In the genomic region with DNA sequence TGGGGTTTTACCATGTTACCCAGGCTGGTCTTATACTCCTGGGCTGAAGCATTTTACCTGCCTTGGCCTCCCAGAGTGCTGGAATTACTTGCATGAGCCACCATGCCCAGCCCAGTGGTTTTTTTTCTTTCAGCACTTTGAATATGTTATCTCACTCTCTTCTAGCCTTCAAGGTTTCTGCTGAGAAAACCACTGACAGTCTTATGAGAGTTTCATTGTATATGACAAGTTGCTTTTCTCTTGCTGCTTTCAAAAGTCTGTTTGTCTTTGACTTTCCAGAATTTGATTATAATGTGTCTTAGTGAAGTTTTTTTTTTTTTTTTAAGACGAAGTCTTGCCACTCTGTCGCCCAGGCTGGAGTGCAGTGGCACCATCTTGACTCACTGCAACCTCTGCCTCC, we compare ENCODE assay signal across 22 cellular contexts. TPM values are rescaled to one million over a fixed set of nuclear protein-coding genes. Genes with fewer than 3 reads are reported as not detected.
DNase-seq lines count a peak whose midpoint lies in the region; ATAC-seq, FAIRE-seq and TF ChIP-seq lines count a peak whose summit lies in the region.
"Had no signal": no experiment of that assay in that cellular context is flagged by ENCODE, and none has a peak within 500 bp of the region (broad histone marks: within the 10 kb centered on the region; RNA-seq: fewer than 3 reads in every experiment).

No MANE protein-coding gene starts in this region.

- H3K4me3 ChIP-seq in HEK293 (ENCODE audit: low read depth, low read length) (no peak overlapping the region), GM12878 (no peak overlapping the region)
- H3K4me3 ChIP-seq: A549; BLaER1 treated with 17β-estradiol and CSF1 and Interleukin-3, amounts not matched to agents 10 nM and 100 nM had no signal

- intact Hi-C loops in CD4-positive, alpha-beta T cell (cut with DNase I, micrococcal nuclease), result no loop called here
- intact Hi-C loops in GM12878 (cut with micrococcal nuclease; ENCODE audit: unreplicated experiment), result no loop called here

- peaks cover 50% of the 10 kb centered on the region for H3K36me3 Mint-ChIP-seq in CD4-positive, alpha-beta T cell (ENCODE audit: low read depth)

- no peaks in the 10 kb centered on the region for H3K79me2 ChIP-seq in GM12878 (ENCODE audit: control insufficient read depth, insufficient read depth, low read length)

- no peak overlapping the region for H3K27ac ChIP-seq in CD4-positive, alpha-beta T cell (ENCODE audit: low read depth, low read length)
- no peak overlapping the region for H3K27ac ChIP-seq in HEK293 (ENCODE audit: extremely low read depth, low read depth, low read length)
- H3K27ac ChIP-seq in GM12878 (ENCODE audit: control insufficient read depth, insufficient read depth), result no peak overlapping the region
- H3K27ac ChIP-seq: 22Rv1; A549; BLaER1 treated with 17β-estradiol and CSF1 and Interleukin-3, amounts not matched to agents 10 nM and 100 nM had no signal

- no peaks in the 10 kb centered on the region for H3K27me3 Mint-ChIP-seq in CD4-positive, alpha-beta T cell
- H3K27me3 Mint-ChIP-seq: B cell; CD4-positive, CD25-positive, alpha-beta regulatory T cell had no signal

- peaks cover 3% of the 10 kb centered on the region for H3K9me3 Mint-ChIP-seq in CD4-positive, alpha-beta T cell

- no peak for TF ChIP-seq POLR2A in GM12878 (IDR thresholded peaks at IDR 0.05; ENCODE audit: low read depth, low read length)

- no peaks in the 10 kb centered on the region for H4K20me1 ChIP-seq in GM12878 (ENCODE audit: control insufficient read depth, insufficient read depth)

- no peak overlapping the region for H2AFZ ChIP-seq in GM12878 (ENCODE audit: control insufficient read depth, low read depth, low read length)

- no peak for TF ChIP-seq CTCF in CD4-positive, alpha-beta T cell (IDR thresholded peaks at IDR 0.05)
- no peak for TF ChIP-seq CTCF in HEK293 (tag by site-specific recombination; IDR thresholded peaks at IDR 0.05)
- TF ChIP-seq CTCF in GM12878 (IDR thresholded peaks at IDR 0.05 in 2 of 3, conservative IDR thresholded peaks at IDR 0.05 in 1 of 3; ENCODE audit: control insufficient read depth in 2 of 3, extremely low read depth in 1 of 3, insufficient read depth in 1 of 3, low read depth in 3 of 3, low read length in 3 of 3), result no peak

- H3K9me3 ChIP-seq in CD4-positive, alpha-beta T cell (ENCODE audit: control insufficient read depth, low read length), result no peaks in the 10 kb centered on the region
- H3K9me3 ChIP-seq in HEK293 (ENCODE audit: control insufficient read depth, insufficient read depth, low read depth, low read length) (no peaks in the 10 kb centered on the region; the same call in 1 of the 2 replicates), GM12878 (replicated peaks; ENCODE audit: control insufficient read depth, insufficient read depth, low read length) (peaks cover 5% of the 10 kb centered on the region; the same call in 2 of the 3 replicates)

- H3K4me1 Mint-ChIP-seq in CD4-positive, alpha-beta T cell (ENCODE audit: low read depth), result peaks cover 82% of the 10 kb centered on the region

- H3K36me3 ChIP-seq in HEK293 (ENCODE audit: control insufficient read depth in 2 of 2, insufficient read depth in 1 of 2, low read length in 2 of 2), result no peaks in the 10 kb centered on the region
- no peaks in the 10 kb centered on the region; a peak in 1 of 4 replicates for H3K36me3 ChIP-seq in GM12878 (ENCODE audit: control insufficient read depth in 2 of 2, insufficient read depth in 2 of 2, low read length in 1 of 2)

- POLR2A ChIA-PET in CD4-positive, alpha-beta T cell (lab: Charles Lee), result no interaction called here
- POLR2A ChIA-PET in HEK293 (lab: Yijun Ruan, JAX), result no interaction called here
- POLR2A ChIA-PET in GM12878 (lab: Charles Lee), result no interaction called here

- ATAC-seq in CD4-positive, alpha-beta T cell (ENCODE audit: poor library complexity), result no peak
- ATAC-seq in GM12878 (no peak), GM18517 (IDR thresholded peaks at IDR 0.05; ENCODE audit: unreplicated experiment) (no peak)
- ATAC-seq: A549; CD8-positive, alpha-beta T cell had no signal

- WGBS in GM12878 (ENCODE audit: insufficient coverage, insufficient replicate concordance, low lambda C conversion rate, missing lambda C conversion rate), result 100% methylated on average over 2 of the region's 2 CpGs

- RAD21 ChIA-PET in GM12878 (lab: Charles Lee; ENCODE audit: unreplicated experiment), result no interaction called here

- BruUV-seq in GM12878 (replicated peaks; lab: Mats Ljungman, UMichigan), result no TSS peak

- TF ChIP-seq RAD21 in GM12878 (IDR thresholded peaks at IDR 0.05; ENCODE audit: insufficient read depth, low read depth, low read length), result no peak

- H3K4me3 Mint-ChIP-seq in CD4-positive, alpha-beta T cell, result no peak overlapping the region
- H3K4me3 Mint-ChIP-seq: B cell; CD14-positive monocyte; CD8-positive, alpha-beta T cell had no signal

- no peaks in the 10 kb centered on the region for H3K27me3 ChIP-seq in CD4-positive, alpha-beta T cell (ENCODE audit: control insufficient read depth, insufficient read depth, low read length)
- H3K27me3 ChIP-seq in GM12878 (replicated peaks in 1 of 2; ENCODE audit: control insufficient read depth in 2 of 2, insufficient read depth in 2 of 2, low read length in 1 of 2), result no peaks in the 10 kb centered on the region
- H3K27me3 ChIP-seq: BLaER1 treated with 17β-estradiol and CSF1 and Interleukin-3, amounts not matched to agents 10 nM and 100 nM had no signal

- peak overlapping the region; percentile 63 for H3K27ac Mint-ChIP-seq in CD4-positive, alpha-beta T cell
- H3K27ac Mint-ChIP-seq: B cell, CD14-positive monocyte had no signal

- H3K9ac ChIP-seq in GM12878 (ENCODE audit: control insufficient read depth, insufficient read depth, low read length), result no peak overlapping the region
- H3K9ac ChIP-seq: BLaER1 treated with 17β-estradiol and CSF1 and Interleukin-3, amounts not matched to agents 10 nM and 100 nM had no signal

- H3K4me1 ChIP-seq in HEK293 (ENCODE audit: control insufficient read depth, insufficient read depth, low read length) (no peaks in the 10 kb centered on the region), GM12878 (ENCODE audit: control insufficient read depth, insufficient read depth, low read length) (no peaks in the 10 kb centered on the region)
- H3K4me1 ChIP-seq: A549, Caco-2 had no signal

- no peak for FAIRE-seq in GM12878 (lab: Jason Lieb, UNC)
- FAIRE-seq: A549, D721Med, GM12891 had no signal

- CTCF ChIA-PET in CD4-positive, alpha-beta T cell (lab: Charles Lee), result interaction anchor here (0.6 kb wide), 1 partner anchor 59 kb away, joined by 4 read pairs; no protein-coding TSS in a partner anchor
- CTCF ChIA-PET in HEK293 (lab: Yijun Ruan, JAX), result no interaction called here
- CTCF ChIA-PET in GM12878 (lab: Yijun Ruan, JAX), result no interaction called here

- in situ Hi-C loops in GM12878 (cut with MboI), result no loop called here

- no peak overlapping the region for H3K4me2 ChIP-seq in GM12878 (ENCODE audit: control insufficient read depth, insufficient read depth)
- H3K4me2 ChIP-seq: A549; BLaER1 treated with 17β-estradiol and CSF1 and Interleukin-3, amounts not matched to agents 10 nM and 100 nM had no signal

- SMC1A ChIA-PET in GM12878 (lab: Charles Lee; ENCODE audit: uncharacterized antibody, unreplicated experiment), result interaction anchor here (0.7 to 1.0 kb wide), 2 partner anchors 11 to 117 kb away, joined by 3 read pairs; no protein-coding TSS in a partner anchor

- TF ChIP-seq EP300 in GM12878 (IDR thresholded peaks at IDR 0.05; ENCODE audit: borderline replicate concordance in 1 of 2, control insufficient read depth in 1 of 2, low read depth in 2 of 2, low read length in 2 of 2), result no peak

- no peak for DNase-seq in CD4-positive, alpha-beta T cell
- no peak for DNase-seq in GM12878 (ENCODE audit: low read depth, low spot score)
- no peak for DNase-seq in C1 segment of cervical spinal cord (lab: John Stamatoyannopoulos, UW)
- DNase-seq in DMS53 treated with DMSO at 0.1 percent for 48 hours (lab: John Stamatoyannopoulos, UW; ENCODE audit: unreplicated experiment), result no peak
- DNase-seq: AML-193; Caco-2; Calu3; CD4-positive, CD25-positive, alpha-beta regulatory T cell; CD8-positive, alpha-beta T cell; DMS79; DND-41; EL; GDM1 had no signal

RNA-seq across cellular contexts. Expression of a gene that starts 43.1 kb away (rescaled TPM):
- total RNA-seq in CD4-positive, alpha-beta T cell, result 10 to 100 TPM; 22.5 to 24.4 TPM
- 8.9 and 10.2 TPM in 2 replicates for total RNA-seq in GM12878 (2013; cell fraction: nucleolus; rRNA removed)
- total RNA-seq in GM12878 (2014; rRNA removed) (26.9 and 28.6 TPM in 2 replicates), GM12878 (2014; rRNA removed; fragmentation: Illumina TruSeq; extraction: Trizol) (24.4 and 25.6 TPM in 2 replicates), GM12878 (2021) (18.9 and 20.5 TPM in 2 replicates)
- polyA plus RNA-seq in GM12878 (2011; ENCODE audit: low read depth), result 14.2 TPM
- polyA plus RNA-seq in GM12878 (2011; rRNA removed) (29.2 and 32.6 TPM in 2 replicates), GM12878 (2014; fragmentation: Illumina TruSeq; extraction: Trizol) (30.8 and 34.5 TPM in 2 replicates), GM12878 (2014; fragmentation: Nextera tagmentation; extraction: Ambion mirVana) (10 to 100 TPM; 56.3 to 62.5 TPM), GM12878 (2014; rRNA removed) (23.1 and 26.3 TPM in 2 replicates), GM12878 (2016; fragmentation: Nextera tagmentation; extraction: Ambion mirVana) (10 to 100 TPM; 23.9 to 25.0 TPM)
- 30.2 and 33.4 TPM in 2 replicates for polyA plus RNA-seq in GM12878 (2011; cell fraction: cytosol; rRNA removed)
- polyA plus RNA-seq in GM12878 (2011; cell fraction: nucleus; rRNA removed), result 17.7 and 19.2 TPM in 2 replicates
- polyA plus RNA-seq in GM12878 (2012), result 18.0 and 20.1 TPM in 2 replicates
- 14.2 and 20.2 TPM in 2 replicates for polyA minus RNA-seq in GM12878 (2011; rRNA and poly(A)+ RNA removed)
- 2.4 and 5.2 TPM in 2 replicates for polyA minus RNA-seq in GM12878 (2011; cell fraction: cytosol; rRNA and poly(A)+ RNA removed)
- 3.1 and 5.5 TPM in 2 replicates for polyA minus RNA-seq in GM12878 (2011; cell fraction: nucleus; rRNA and poly(A)+ RNA removed)

RNA-seq across cellular contexts. Expression of a gene that starts 45.1 kb away (rescaled TPM):
- 10 to 100 TPM; 92.7 to 99.6 TPM for total RNA-seq in CD4-positive, alpha-beta T cell
- total RNA-seq in GM12878 (2013; cell fraction: nucleolus; rRNA removed), result 62.7 and 66.4 TPM in 2 replicates
- 6.0 and 9.0 TPM in 2 replicates for total RNA-seq in GM12878 (2014; rRNA removed)
- total RNA-seq in GM12878 (2014; rRNA removed; fragmentation: Illumina TruSeq; extraction: Trizol), result 6.5 and 6.6 TPM in 2 replicates
- total RNA-seq in GM12878 (2021), result 6.4 and 7.6 TPM in 2 replicates
- polyA plus RNA-seq in GM12878 (2011; ENCODE audit: low read depth), result 6.3 TPM
- 12.7 and 18.9 TPM in 2 replicates for polyA plus RNA-seq in GM12878 (2011; rRNA removed)
- 5.2 and 6.7 TPM in 2 replicates for polyA plus RNA-seq in GM12878 (2011; cell fraction: cytosol; rRNA removed)
- polyA plus RNA-seq in GM12878 (2011; cell fraction: nucleus; rRNA removed), result 8.6 and 16.8 TPM in 2 replicates
- 9.2 and 10.2 TPM in 2 replicates for polyA plus RNA-seq in GM12878 (2012)
- polyA plus RNA-seq in GM12878 (2014; fragmentation: Illumina TruSeq; extraction: Trizol), result 4.7 and 5.0 TPM in 2 replicates
- 1 to 10 TPM; 1.2 to 1.4 TPM for polyA plus RNA-seq in GM12878 (2014; fragmentation: Nextera tagmentation; extraction: Ambion mirVana)
- 3.2 and 5.7 TPM in 2 replicates for polyA plus RNA-seq in GM12878 (2014; rRNA removed)
- 1 to 10 TPM; 1.6 TPM for polyA plus RNA-seq in GM12878 (2016; fragmentation: Nextera tagmentation; extraction: Ambion mirVana)
- 23.6 and 24.2 TPM in 2 replicates for polyA minus RNA-seq in GM12878 (2011; rRNA and poly(A)+ RNA removed)
- polyA minus RNA-seq in GM12878 (2011; cell fraction: cytosol; rRNA and poly(A)+ RNA removed), result 5.9 and 9.1 TPM in 2 replicates
- 18.9 and 20.0 TPM in 2 replicates for polyA minus RNA-seq in GM12878 (2011; cell fraction: nucleus; rRNA and poly(A)+ RNA removed)
